In genomic region chr7:35860664-35861063, GRCh38 we compare ENCODE assay signal across 23 cellular contexts. TPM values are rescaled to one million over a fixed set of nuclear protein-coding genes. Genes with fewer than 3 reads are reported as not detected.
DNase-seq lines count a peak whose midpoint lies in the region; ATAC-seq and TF ChIP-seq lines count a peak whose summit lies in the region.
"Had no signal": no experiment of that assay in that cellular context is flagged by ENCODE, and none has a peak within 500 bp of the region (broad histone marks: within the 10 kb centered on the region; RNA-seq: fewer than 3 reads in every experiment).

No MANE protein-coding gene starts in this region.

- H3K27ac Mint-ChIP-seq in activated CD8-positive, alpha-beta memory T cell treated with anti-CD3 and anti-CD28 coated beads, Interleukin-2, amount 10 ng/mL, durations not matched to agents 7 days and 5 days = peak overlapping the region; percentile 41
- H3K27ac Mint-ChIP-seq in CD8-positive, alpha-beta T cell = peak overlapping the region; percentile 16
- peak overlapping the region in 3 of 6 donors; percentile 50 to 64 (median 55) for H3K27ac Mint-ChIP-seq in immature natural killer cell
- peak overlapping the region; percentile 32 for H3K27ac Mint-ChIP-seq in stimulated activated naive B cell treated with anti-CD40 and anti-IgM and Interleukin-4, amounts not matched to agents 10 μg/mL and 1 μg/mL and 100 μg/mL, for 72 hours
- H3K27ac Mint-ChIP-seq: CD4-positive, alpha-beta T cell had no signal

- no peaks in the 10 kb centered on the region for H3K27me3 ChIP-seq in CD8-positive, alpha-beta T cell (ENCODE audit: insufficient read depth, low read length)
- H3K27me3 ChIP-seq in GM23248 (replicated peaks; ENCODE audit: insufficient read depth) = no peaks in the 10 kb centered on the region
- H3K27me3 ChIP-seq: BLaER1, MG63, SJCRH30 had no signal

- DNase-seq in activated CD8-positive, alpha-beta memory T cell treated with anti-CD3 and anti-CD28 coated beads, Interleukin-2, amount 10 ng/mL, durations not matched to agents 7 days and 5 days = no peak
- DNase-seq in activated CD8-positive, alpha-beta memory T cell treated with anti-CD3 and anti-CD28 coated beads, Interleukin-2, amount 50 U/mL, for 48 hours = no peak
- no peak for DNase-seq in CD8-positive, alpha-beta T cell
- DNase-seq in immature natural killer cell (no peak), GM23248 (no peak)
- no peak for DNase-seq in stimulated activated naive B cell treated with anti-CD40 and anti-IgM and Interleukin-4, amounts not matched to agents 10 μg/mL and 1 μg/mL and 100 μg/mL, for 72 hours
- DNase-seq in activated effector memory CD4-positive, alpha-beta T cell treated with anti-CD3 and anti-CD28 coated beads, Interleukin-2, amount 50 U/mL, for 16 hours = no peak
- DNase-seq: CD4-positive, alpha-beta T cell; COR-L47; DMS53; KBM-7; MG63; NCI-H1105 treated with DMSO at 0.1 percent for 48 hours; NCI-H146; NCI-H1930; NCI-H446; NCI-H524 treated with DMSO at 0.1 percent for 48 hours; NCI-H774; PC-3; SJCRH30 had no signal

- H3K36me3 Mint-ChIP-seq in activated CD8-positive, alpha-beta memory T cell treated with anti-CD3 and anti-CD28 coated beads, Interleukin-2, amount 10 ng/mL, durations not matched to agents 7 days and 5 days = peaks cover 39% of the 10 kb centered on the region
- peaks cover 45% of the 10 kb centered on the region for H3K36me3 Mint-ChIP-seq in CD8-positive, alpha-beta T cell
- H3K36me3 Mint-ChIP-seq in immature natural killer cell = peaks cover 0 to 13% (median 4%) of the 10 kb centered on the region in 3 donors
- peaks cover 23 to 54% of the 10 kb centered on the region in 2 donors for H3K36me3 Mint-ChIP-seq in stimulated activated naive B cell treated with anti-CD40 and anti-IgM and Interleukin-4, amounts not matched to agents 10 μg/mL and 1 μg/mL and 100 μg/mL, for 72 hours

- intact Hi-C loops in CD8-positive, alpha-beta T cell (cut with DNase I, micrococcal nuclease) = no loop called here

- no peaks in the 10 kb centered on the region; the same call in 1 of the 2 replicates for H3K9me2 ChIP-seq in GM23248 (ENCODE audit: insufficient read depth)

- no peak overlapping the region for H2AFZ ChIP-seq in GM23248

- no peaks in the 10 kb centered on the region for H3K36me3 ChIP-seq in CD8-positive, alpha-beta T cell (ENCODE audit: insufficient read depth, low read length)
- H3K36me3 ChIP-seq in GM23248 (ENCODE audit: low read depth) = peaks cover 21% of the 10 kb centered on the region

- no peak for ATAC-seq in activated CD8-positive, alpha-beta memory T cell treated with anti-CD3 and anti-CD28 coated beads, Interleukin-2, amount 10 ng/mL, durations not matched to agents 7 days and 5 days
- ATAC-seq in CD8-positive, alpha-beta T cell = no peak
- ATAC-seq in stimulated activated naive B cell treated with anti-CD40 and anti-IgM and Interleukin-4, amounts not matched to agents 10 μg/mL and 1 μg/mL and 100 μg/mL, for 72 hours (replicated peaks) = no peak
- ATAC-seq: PC-3, Right ventricle myocardium inferior had no signal

- H3K27ac ChIP-seq in CD8-positive, alpha-beta T cell (ENCODE audit: low read depth, low read length) = no peak overlapping the region
- no peak overlapping the region for H3K27ac ChIP-seq in GM23248
- H3K27ac ChIP-seq: BLaER1, SJCRH30 had no signal

- no peak overlapping the region for H3K4me3 ChIP-seq in CD8-positive, alpha-beta T cell (ENCODE audit: low read depth, low read length)
- no peak overlapping the region for H3K4me3 ChIP-seq in GM23248
- H3K4me3 ChIP-seq: BLaER1, HAP-1, MG63, SJCRH30 had no signal

- CTCF ChIA-PET in activated CD8-positive, alpha-beta memory T cell treated with anti-CD3 and anti-CD28 coated beads, Interleukin-2, amount 10 ng/mL, durations not matched to agents 7 days and 5 days (lab: Charles Lee) = interaction anchor here (1.1 kb wide), 1 partner anchor 8 kb away, joined by 3 read pairs; no protein-coding TSS in a partner anchor
- CTCF ChIA-PET in CD8-positive, alpha-beta T cell (lab: Charles Lee) = no interaction called here

- H3K9ac ChIP-seq in GM23248 = no peak overlapping the region
- H3K9ac ChIP-seq: BLaER1 had no signal

- POLR2A ChIA-PET in CD8-positive, alpha-beta T cell (lab: Charles Lee) = interaction anchor here (0.9 kb wide), 1 partner anchor 60 kb away, joined by 3 read pairs; the partner anchor contains the start of gene SEPTIN7

- H3K4me1 Mint-ChIP-seq in activated CD8-positive, alpha-beta memory T cell treated with anti-CD3 and anti-CD28 coated beads, Interleukin-2, amount 10 ng/mL, durations not matched to agents 7 days and 5 days = peaks cover 25% of the 10 kb centered on the region
- peaks cover 59% of the 10 kb centered on the region for H3K4me1 Mint-ChIP-seq in CD8-positive, alpha-beta T cell (ENCODE audit: low read depth)
- peaks cover 63 to 94% of the 10 kb centered on the region in 2 donors for H3K4me1 Mint-ChIP-seq in immature natural killer cell
- peaks cover 31 to 44% of the 10 kb centered on the region in 2 donors for H3K4me1 Mint-ChIP-seq in stimulated activated naive B cell treated with anti-CD40 and anti-IgM and Interleukin-4, amounts not matched to agents 10 μg/mL and 1 μg/mL and 100 μg/mL, for 72 hours

- no peaks in the 10 kb centered on the region for H3K27me3 Mint-ChIP-seq in activated CD8-positive, alpha-beta memory T cell treated with anti-CD3 and anti-CD28 coated beads, Interleukin-2, amount 10 ng/mL, durations not matched to agents 7 days and 5 days
- H3K27me3 Mint-ChIP-seq in CD8-positive, alpha-beta T cell (ENCODE audit: low read depth) = no peaks in the 10 kb centered on the region
- H3K27me3 Mint-ChIP-seq in immature natural killer cell (ENCODE audit: low read depth in 3 of 3) = peaks cover 0 to 4% (median 2%) of the 10 kb centered on the region in 3 donors
- no peaks in the 10 kb centered on the region for H3K27me3 Mint-ChIP-seq in stimulated activated naive B cell treated with anti-CD40 and anti-IgM and Interleukin-4, amounts not matched to agents 10 μg/mL and 1 μg/mL and 100 μg/mL, for 72 hours
- H3K27me3 Mint-ChIP-seq: CD4-positive, alpha-beta T cell had no signal

- in situ Hi-C loops in GM23248 (cut with MboI) = no loop called here

- H3K4me1 ChIP-seq in CD8-positive, alpha-beta T cell (ENCODE audit: insufficient read depth, low read length) = peaks cover 11% of the 10 kb centered on the region
- peaks cover 4% of the 10 kb centered on the region for H3K4me1 ChIP-seq in GM23248 (ENCODE audit: insufficient read depth)
- H3K4me1 ChIP-seq: BLaER1, HAP-1, SJCRH30 had no signal

- no peak for TF ChIP-seq CTCF in CD8-positive, alpha-beta T cell (IDR thresholded peaks at IDR 0.05)

- peaks cover 100% of the 10 kb centered on the region for H3K79me2 ChIP-seq in GM23248 (ENCODE audit: insufficient read depth)

- 90 to 100% methylated on average over 1 of the region's 1 CpG for WGBS in GM23248 (ENCODE audit: low coverage in 1 of 2, low lambda C conversion rate in 2 of 2, missing lambda C conversion rate in 2 of 2), 2 experiments

- peaks cover 2% of the 10 kb centered on the region for H3K9me3 Mint-ChIP-seq in activated CD8-positive, alpha-beta memory T cell treated with anti-CD3 and anti-CD28 coated beads, Interleukin-2, amount 10 ng/mL, durations not matched to agents 7 days and 5 days (ENCODE audit: low read depth)
- peaks cover 3% of the 10 kb centered on the region for H3K9me3 Mint-ChIP-seq in CD8-positive, alpha-beta T cell
- H3K9me3 Mint-ChIP-seq in immature natural killer cell = no peaks in the 10 kb centered on the region
- H3K9me3 Mint-ChIP-seq in stimulated activated naive B cell treated with anti-CD40 and anti-IgM and Interleukin-4, amounts not matched to agents 10 μg/mL and 1 μg/mL and 100 μg/mL, for 72 hours = peaks cover 3 to 8% of the 10 kb centered on the region in 2 donors

- peaks cover 5% of the 10 kb centered on the region; the same call in 1 of the 2 replicates for H4K20me1 ChIP-seq in GM23248 (ENCODE audit: insufficient read depth)

- no peak overlapping the region for H3K4me2 ChIP-seq in GM23248 (ENCODE audit: unreplicated experiment)
- H3K4me2 ChIP-seq: BLaER1 had no signal

- peaks cover 5% of the 10 kb centered on the region; the same call in 1 of the 2 replicates for H3F3A ChIP-seq in GM23248 (ENCODE audit: insufficient read depth)

- H3K4me3 Mint-ChIP-seq in activated CD8-positive, alpha-beta memory T cell treated with anti-CD3 and anti-CD28 coated beads, Interleukin-2, amount 10 ng/mL, durations not matched to agents 7 days and 5 days = no peak overlapping the region
- H3K4me3 Mint-ChIP-seq in CD8-positive, alpha-beta T cell = no peak overlapping the region
- peak overlapping the region; percentile 2 to 39 (median 19) for H3K4me3 Mint-ChIP-seq in immature natural killer cell
- H3K4me3 Mint-ChIP-seq in stimulated activated naive B cell treated with anti-CD40 and anti-IgM and Interleukin-4, amounts not matched to agents 10 μg/mL and 1 μg/mL and 100 μg/mL, for 72 hours = no peak overlapping the region
- H3K4me3 Mint-ChIP-seq: CD4-positive, alpha-beta T cell had no signal

- H3K9me3 ChIP-seq in CD8-positive, alpha-beta T cell (ENCODE audit: low read length) = no peaks in the 10 kb centered on the region
- H3K9me3 ChIP-seq in GM23248 (ENCODE audit: low read depth) = no peaks in the 10 kb centered on the region
- H3K9me3 ChIP-seq: HAP-1 had no signal

RNA-seq across cellular contexts. Expression of gene SEPTIN7, which starts 59.8 kb away (rescaled TPM):
- total RNA-seq in activated CD8-positive, alpha-beta memory T cell treated with anti-CD3 and anti-CD28 coated beads, Interleukin-2, amount 10 ng/mL, durations not matched to agents 7 days and 5 days = 100 to 1,000 TPM; 192 to 237 TPM
- total RNA-seq in CD8-positive, alpha-beta T cell = 100 to 1,000 TPM; 185 to 190 TPM
- polyA plus RNA-seq in immature natural killer cell (1,000 to 10,000 TPM in 1 of 3 donors, 100 to 1,000 TPM in 2; 794 to 1,103 (median 966) TPM), GM23248 (2016; fragmentation: Nextera tagmentation; extraction: Ambion mirVana) (509 and 521 TPM in 2 replicates)
- 368 and 405 TPM in 2 replicates for total RNA-seq in GM23248 (2014; rRNA removed; shearing (Covaris generic))

Comparison
In these comparisons a context has a peak if more than half of its experiments do, and no peak if none do; other contexts are left out.
1. H3K4me3 Mint-ChIP-seq: peak in immature natural killer cell (5 of 5); none in activated CD8-positive, alpha-beta memory T cell treated with anti-CD3 and anti-CD28 coated beads, Interleukin-2, amount 10 ng/mL, durations not matched to agents 7 days and 5 days (single experiment), CD8-positive, alpha-beta T cell (single experiment) and stimulated activated naive B cell treated with anti-CD40 and anti-IgM and Interleukin-4, amounts not matched to agents 10 μg/mL and 1 μg/mL and 100 μg/mL, for 72 hours (0 of 2).